1 cellular context compared by ENCODE assay signal in the genomic region with DNA sequence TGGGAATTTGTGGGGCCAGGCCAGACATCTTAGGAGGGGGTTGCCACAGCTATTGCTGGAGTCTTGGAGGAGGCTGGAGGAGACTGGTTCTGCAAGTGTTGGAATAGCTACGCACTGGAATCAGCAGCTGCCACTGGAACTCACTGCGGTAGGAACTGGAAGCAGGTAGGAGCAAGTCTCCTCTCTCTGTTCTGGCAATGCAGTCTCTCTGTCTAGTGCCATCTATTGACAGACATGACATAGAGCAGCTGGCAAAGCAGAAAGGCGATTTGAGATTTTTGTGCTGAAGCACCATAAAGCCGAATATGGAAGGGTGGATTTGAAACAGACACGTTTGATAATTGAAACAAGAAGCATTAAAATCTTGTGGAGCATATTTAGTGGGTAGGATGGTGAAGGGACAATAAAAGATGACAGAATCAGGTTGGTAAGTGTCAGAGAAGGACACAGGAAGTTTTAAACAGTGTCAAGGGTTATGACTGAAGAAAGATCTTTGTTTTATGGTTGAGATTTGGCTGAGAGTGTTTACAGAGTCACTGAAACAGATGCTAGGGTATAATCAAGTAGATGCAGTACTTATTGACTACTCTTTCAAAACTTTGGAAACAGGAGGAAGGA.
TF ChIP-seq lines count a peak whose summit lies in the region.

No MANE protein-coding gene starts in this region.

TF ChIP-seq in K562, 482 proteins besides CTCF, POLR2A, EP300 and RAD21:
- TF ChIP-seq, protein P1, sequence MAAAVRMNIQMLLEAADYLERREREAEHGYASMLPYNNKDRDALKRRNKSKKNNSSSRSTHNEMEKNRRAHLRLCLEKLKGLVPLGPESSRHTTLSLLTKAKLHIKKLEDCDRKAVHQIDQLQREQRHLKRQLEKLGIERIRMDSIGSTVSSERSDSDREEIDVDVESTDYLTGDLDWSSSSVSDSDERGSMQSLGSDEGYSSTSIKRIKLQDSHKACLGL (CRISPR knock-in tag; IDR thresholded peaks at IDR 0.05; ENCODE audit: borderline replicate concordance, poor library complexity, severe bottlenecking) = no peak
- TF ChIP-seq MTF1 (CRISPR knock-in tag; IDR thresholded peaks at IDR 0.05; ENCODE audit: borderline replicate concordance) (no peak), BRD4 (IDR thresholded peaks at IDR 0.05) (no peak), FOS (IDR thresholded peaks at IDR 0.05; ENCODE audit: extremely low read depth, insufficient read length) (no peak), RBM17 (IDR thresholded peaks at IDR 0.05; ENCODE audit: borderline replicate concordance, low read depth, low read length) (no peak), CBFB (CRISPR knock-in tag; IDR thresholded peaks at IDR 0.05) (no peak), BRF1 (IDR thresholded peaks at IDR 0.05; ENCODE audit: borderline replicate concordance, extremely low read depth, insufficient read length) (no peak), NCOA6 (IDR thresholded peaks at IDR 0.05) (no peak), EGR1 (conservative IDR thresholded peaks at IDR 0.05) (no peak), ZNF174 (CRISPR knock-in tag; IDR thresholded peaks at IDR 0.05) (no peak), KDM5B (IDR thresholded peaks at IDR 0.05; ENCODE audit: insufficient replicate concordance, low read depth, low read length) (no peak), MIER1 (IDR thresholded peaks at IDR 0.05; ENCODE audit: low read depth) (no peak), ZFX (CRISPR knock-in tag; IDR thresholded peaks at IDR 0.05) (no peak), SLC30A9 (CRISPR knock-in tag; IDR thresholded peaks at IDR 0.05) (no peak), TCF7L2 (IDR thresholded peaks at IDR 0.05; ENCODE audit: low read depth, low read length) (no peak), GABPA (tag; conservative IDR thresholded peaks at IDR 0.05; ENCODE audit: low read depth) (no peak)
- TF ChIP-seq, protein P2, sequence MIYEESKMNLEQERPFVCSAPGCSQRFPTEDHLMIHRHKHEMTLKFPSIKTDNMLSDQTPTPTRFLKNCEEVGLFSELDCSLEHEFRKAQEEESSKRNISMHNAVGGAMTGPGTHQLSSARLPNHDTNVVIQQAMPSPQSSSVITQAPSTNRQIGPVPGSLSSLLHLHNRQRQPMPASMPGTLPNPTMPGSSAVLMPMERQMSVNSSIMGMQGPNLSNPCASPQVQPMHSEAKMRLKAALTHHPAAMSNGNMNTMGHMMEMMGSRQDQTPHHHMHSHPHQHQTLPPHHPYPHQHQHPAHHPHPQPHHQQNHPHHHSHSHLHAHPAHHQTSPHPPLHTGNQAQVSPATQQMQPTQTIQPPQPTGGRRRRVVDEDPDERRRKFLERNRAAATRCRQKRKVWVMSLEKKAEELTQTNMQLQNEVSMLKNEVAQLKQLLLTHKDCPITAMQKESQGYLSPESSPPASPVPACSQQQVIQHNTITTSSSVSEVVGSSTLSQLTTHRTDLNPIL (CRISPR knock-in tag; IDR thresholded peaks at IDR 0.05) = no peak
- TF ChIP-seq, protein P3, sequence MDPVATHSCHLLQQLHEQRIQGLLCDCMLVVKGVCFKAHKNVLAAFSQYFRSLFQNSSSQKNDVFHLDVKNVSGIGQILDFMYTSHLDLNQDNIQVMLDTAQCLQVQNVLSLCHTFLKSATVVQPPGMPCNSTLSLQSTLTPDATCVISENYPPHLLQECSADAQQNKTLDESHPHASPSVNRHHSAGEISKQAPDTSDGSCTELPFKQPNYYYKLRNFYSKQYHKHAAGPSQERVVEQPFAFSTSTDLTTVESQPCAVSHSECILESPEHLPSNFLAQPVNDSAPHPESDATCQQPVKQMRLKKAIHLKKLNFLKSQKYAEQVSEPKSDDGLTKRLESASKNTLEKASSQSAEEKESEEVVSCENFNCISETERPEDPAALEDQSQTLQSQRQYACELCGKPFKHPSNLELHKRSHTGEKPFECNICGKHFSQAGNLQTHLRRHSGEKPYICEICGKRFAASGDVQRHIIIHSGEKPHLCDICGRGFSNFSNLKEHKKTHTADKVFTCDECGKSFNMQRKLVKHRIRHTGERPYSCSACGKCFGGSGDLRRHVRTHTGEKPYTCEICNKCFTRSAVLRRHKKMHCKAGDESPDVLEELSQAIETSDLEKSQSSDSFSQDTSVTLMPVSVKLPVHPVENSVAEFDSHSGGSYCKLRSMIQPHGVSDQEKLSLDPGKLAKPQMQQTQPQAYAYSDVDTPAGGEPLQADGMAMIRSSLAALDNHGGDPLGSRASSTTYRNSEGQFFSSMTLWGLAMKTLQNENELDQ (CRISPR knock-in tag; IDR thresholded peaks at IDR 0.05; ENCODE audit: borderline replicate concordance) = no peak
